20 cellular contexts compared by ENCODE assay signal in the genomic region with DNA sequence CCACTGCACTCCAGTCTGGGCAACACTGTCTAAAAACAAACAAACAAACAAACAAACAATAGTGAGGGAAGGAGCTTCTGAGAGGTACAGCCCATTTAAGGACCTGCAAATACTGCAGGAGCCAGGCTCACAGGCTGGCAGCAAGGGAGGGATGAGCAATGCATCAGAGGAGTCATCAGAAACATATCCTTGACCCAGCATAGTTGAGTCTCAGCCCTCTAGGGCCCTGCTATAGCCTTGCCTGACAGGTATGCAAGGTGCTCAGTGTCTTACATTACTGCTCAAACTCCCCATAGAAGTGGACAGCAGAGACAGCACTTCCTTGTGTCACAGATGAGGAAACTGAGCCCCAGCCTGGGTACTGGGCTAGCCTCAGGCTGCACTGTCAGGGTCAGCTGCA. TPM values are rescaled to one million over a fixed set of nuclear protein-coding genes. Genes with fewer than 3 reads are reported as not detected.
DNase-seq lines count a peak whose midpoint lies in the region; ATAC-seq and TF ChIP-seq lines count a peak whose summit lies in the region.
"Had no signal": no experiment of that assay in that cellular context is flagged by ENCODE, and none has a peak within 500 bp of the region (broad histone marks: within the 10 kb centered on the region; RNA-seq: fewer than 3 reads in every experiment).

No MANE protein-coding gene starts in this region.

- peak; percentile 8 for DNase-seq in GM23248
- no peak for DNase-seq in RWPE2 (ENCODE audit: low spot score)
- no peak for DNase-seq in foreskin keratinocyte
- DNase-seq in type B pancreatic cell (ENCODE audit: extremely low spot score, unreplicated experiment) = peak; percentile 34
- no peak for DNase-seq in left lobe of liver (ENCODE audit: low spot score)
- DNase-seq in LoVo (ENCODE audit: low spot score) = no peak
- DNase-seq: ACHN; BE2C; C1 segment of cervical spinal cord; CD4-positive, CD25-positive, alpha-beta regulatory T cell; CD8-positive, alpha-beta memory T cell; COR-L47; DMS 273 treated with DMSO at 0.1 percent for 48 hours; DMS53; DND-41; EL; H9; IMR-90 had no signal

- H3K9me2 ChIP-seq in GM23248 (ENCODE audit: insufficient read depth) = no peaks in the 10 kb centered on the region

- H3K36me3 ChIP-seq in GM23248 (ENCODE audit: low read depth) (no peaks in the 10 kb centered on the region), RWPE2 (ENCODE audit: low read depth) (no peaks in the 10 kb centered on the region)
- H3K36me3 ChIP-seq: BE2C had no signal

- H3K4me1 ChIP-seq in GM23248 (ENCODE audit: insufficient read depth) (no peaks in the 10 kb centered on the region), RWPE2 (ENCODE audit: insufficient read depth, poor library complexity, severe bottlenecking) (no peaks in the 10 kb centered on the region), foreskin keratinocyte (no peaks in the 10 kb centered on the region)
- H3K4me1 ChIP-seq: BE2C had no signal

- H3K4me3 Mint-ChIP-seq in type B pancreatic cell = no peak overlapping the region
- H3K4me3 Mint-ChIP-seq: CD4-positive, CD25-positive, alpha-beta regulatory T cell; CD8-positive, alpha-beta memory T cell; H9 had no signal

- H3K36me3 Mint-ChIP-seq in type B pancreatic cell = no peaks in the 10 kb centered on the region
- H3K36me3 Mint-ChIP-seq: CD4-positive, CD25-positive, alpha-beta regulatory T cell; CD8-positive, alpha-beta memory T cell had no signal

- H3F3A ChIP-seq in GM23248 (ENCODE audit: insufficient read depth) = no peaks in the 10 kb centered on the region

- H3K4me3 ChIP-seq in GM23248 (no peak overlapping the region), RWPE2 (ENCODE audit: severe bottlenecking) (no peak overlapping the region)
- H3K4me3 ChIP-seq: K562 had no signal

- no peak overlapping the region for H3K4me2 ChIP-seq in GM23248 (ENCODE audit: unreplicated experiment)

- H3K27me3 ChIP-seq in GM23248 (replicated peaks; ENCODE audit: insufficient read depth) (no peaks in the 10 kb centered on the region; the same call in 1 of the 2 replicates), RWPE2 (ENCODE audit: insufficient read depth, poor library complexity, severe bottlenecking) (no peaks in the 10 kb centered on the region), foreskin keratinocyte (peaks cover 6% of the 10 kb centered on the region)
- H3K27me3 ChIP-seq: BE2C had no signal

- no peaks in the 10 kb centered on the region for H4K20me1 ChIP-seq in GM23248 (ENCODE audit: insufficient read depth)

- H3K79me2 ChIP-seq in GM23248 (ENCODE audit: insufficient read depth) = no peaks in the 10 kb centered on the region

- no peaks in the 10 kb centered on the region for H3K9me3 ChIP-seq in GM23248 (ENCODE audit: low read depth)
- H3K9me3 ChIP-seq in RWPE2 (ENCODE audit: severe bottlenecking) = no peaks in the 10 kb centered on the region
- H3K9me3 ChIP-seq: BE2C had no signal

- H3K4me1 Mint-ChIP-seq in type B pancreatic cell (ENCODE audit: unreplicated experiment) = no peaks in the 10 kb centered on the region
- H3K4me1 Mint-ChIP-seq: CD4-positive, CD25-positive, alpha-beta regulatory T cell; CD8-positive, alpha-beta memory T cell had no signal

- no peaks in the 10 kb centered on the region for H3K9me3 Mint-ChIP-seq in type B pancreatic cell
- H3K9me3 Mint-ChIP-seq: CD4-positive, CD25-positive, alpha-beta regulatory T cell; CD8-positive, alpha-beta memory T cell; H9 had no signal

- no peak overlapping the region for H3K9ac ChIP-seq in GM23248

- peaks cover 64% of the 10 kb centered on the region for H3K27me3 Mint-ChIP-seq in type B pancreatic cell

- H2AFZ ChIP-seq in GM23248 = no peak overlapping the region

- H3K27ac ChIP-seq in GM23248 = no peak overlapping the region
- H3K27ac ChIP-seq in RWPE2 (ENCODE audit: poor library complexity, severe bottlenecking) = no peak overlapping the region
- no peak overlapping the region for H3K27ac ChIP-seq in foreskin keratinocyte

- in situ Hi-C loops in GM23248 (cut with MboI) = no loop called here

- no peak for TF ChIP-seq CTCF in RWPE2 (IDR thresholded peaks at IDR 0.05; ENCODE audit: poor library complexity, severe bottlenecking)
- TF ChIP-seq CTCF in foreskin keratinocyte (conservative IDR thresholded peaks at IDR 0.05) = no peak
- no peak for TF ChIP-seq CTCF in type B pancreatic cell (conservative IDR thresholded peaks at IDR 0.05)

- H3K27ac Mint-ChIP-seq in type B pancreatic cell = no peak overlapping the region
- H3K27ac Mint-ChIP-seq: CD8-positive, alpha-beta memory T cell; H9 had no signal

- ATAC-seq in RWPE2 (ENCODE audit: low read depth) (peak; percentile 35; the same call in 1 of the 3 replicates), foreskin keratinocyte (peak; percentile 57), GM19023 (IDR thresholded peaks at IDR 0.05; ENCODE audit: unreplicated experiment) (no peak), left lobe of liver (no peak)
- ATAC-seq: K562 had no signal

RNA-seq across cellular contexts. Expression of a gene that starts 7.3 kb away (rescaled TPM):
- total RNA-seq in GM23248 (2014; rRNA removed; shearing (Covaris generic)) = 20.4 and 27.1 TPM in 2 replicates
- polyA plus RNA-seq in GM23248 (2016; fragmentation: Nextera tagmentation; extraction: Ambion mirVana) = 24.2 and 25.1 TPM in 2 replicates
- total RNA-seq in foreskin keratinocyte = 25.3 and 33.8 TPM in 2 replicates
- polyA plus RNA-seq in foreskin keratinocyte = 21.7 and 30.9 TPM in 2 replicates
- total RNA-seq in type B pancreatic cell (ENCODE audit: low replicate concordance) = 21.4 and 25.8 TPM in 2 replicates
- 8.3 TPM for total RNA-seq in left lobe of liver

RNA-seq across cellular contexts. Expression of a gene that starts 55.9 kb away (rescaled TPM):
- total RNA-seq in GM23248 (2014; rRNA removed; shearing (Covaris generic)) = 3.0 and 5.0 TPM in 2 replicates
- polyA plus RNA-seq in GM23248 (2016; fragmentation: Nextera tagmentation; extraction: Ambion mirVana) (4.1 and 5.2 TPM in 2 replicates), foreskin keratinocyte (4.0 and 4.4 TPM in 2 replicates)
- total RNA-seq in foreskin keratinocyte (5.9 and 6.2 TPM in 2 replicates), type B pancreatic cell (ENCODE audit: low replicate concordance) (9.5 and 10.2 TPM in 2 replicates), left lobe of liver (4.3 TPM)

Comparison
In these comparisons a context has a peak if more than half of its experiments do, and no peak if none do; other contexts are left out.
1. DNase-seq: peak in GM23248 (single experiment) and type B pancreatic cell (single experiment); none in RWPE2 (single experiment), foreskin keratinocyte (0 of 2), left lobe of liver (single experiment) and LoVo (single experiment).
2. ATAC-seq: peak in RWPE2 (single experiment) and foreskin keratinocyte (single experiment); none in GM19023 (single experiment) and left lobe of liver (single experiment).